Comparison of ENCODE assay signal across 1 cellular context in genomic region chr3:53478166-53478830, GRCh38.
A peak's percentile ranks its signal among the peaks of the same experiment; 100 is the strongest.
TF ChIP-seq lines count a peak whose summit lies in the region.

No MANE protein-coding gene starts in this region.

TF ChIP-seq in HepG2, 621 proteins besides CTCF, POLR2A, EP300 and RAD21 (continued from another document and continues in another):
- peak; percentile 57; the same call in 1 of the 2 replicates for TF ChIP-seq SPEN (CRISPR knock-in tag; IDR thresholded peaks at IDR 0.05; ENCODE audit: low read depth)
- peak; percentile 81; the same call in 1 of the 2 replicates for TF ChIP-seq TBX3 (IDR thresholded peaks at IDR 0.05; ENCODE audit: borderline replicate concordance)
- TF ChIP-seq GATAD2A (CRISPR knock-in tag; IDR thresholded peaks at IDR 0.05): peak; percentile 92
- TF ChIP-seq ATF5 (CRISPR knock-in tag; IDR thresholded peaks at IDR 0.05; ENCODE audit: low read depth): no peak
- TF ChIP-seq ZNF546 (CRISPR knock-in tag; conservative IDR thresholded peaks at IDR 0.05): no peak
- no peak for TF ChIP-seq PAWR (CRISPR knock-in tag; IDR thresholded peaks at IDR 0.05; ENCODE audit: borderline replicate concordance)
- TF ChIP-seq ZBTB25 (CRISPR knock-in tag; IDR thresholded peaks at IDR 0.05): peak; percentile 93
- TF ChIP-seq HNRNPH1 (optimal IDR thresholded peaks at IDR 0.05; ENCODE audit: low read depth, low read length): no peak
- no peak for TF ChIP-seq MTF1 (CRISPR knock-in tag; IDR thresholded peaks at IDR 0.05)
- TF ChIP-seq ZNF263 (CRISPR knock-in tag; IDR thresholded peaks at IDR 0.05): no peak; the same call in 1 of the 2 replicates
- peak; percentile 7 for TF ChIP-seq ZNF644 (CRISPR knock-in tag; IDR thresholded peaks at IDR 0.05; ENCODE audit: low read depth)
- no peak for TF ChIP-seq ZNF615 (CRISPR knock-in tag; IDR thresholded peaks at IDR 0.05; ENCODE audit: borderline replicate concordance)
- TF ChIP-seq, protein P1, sequence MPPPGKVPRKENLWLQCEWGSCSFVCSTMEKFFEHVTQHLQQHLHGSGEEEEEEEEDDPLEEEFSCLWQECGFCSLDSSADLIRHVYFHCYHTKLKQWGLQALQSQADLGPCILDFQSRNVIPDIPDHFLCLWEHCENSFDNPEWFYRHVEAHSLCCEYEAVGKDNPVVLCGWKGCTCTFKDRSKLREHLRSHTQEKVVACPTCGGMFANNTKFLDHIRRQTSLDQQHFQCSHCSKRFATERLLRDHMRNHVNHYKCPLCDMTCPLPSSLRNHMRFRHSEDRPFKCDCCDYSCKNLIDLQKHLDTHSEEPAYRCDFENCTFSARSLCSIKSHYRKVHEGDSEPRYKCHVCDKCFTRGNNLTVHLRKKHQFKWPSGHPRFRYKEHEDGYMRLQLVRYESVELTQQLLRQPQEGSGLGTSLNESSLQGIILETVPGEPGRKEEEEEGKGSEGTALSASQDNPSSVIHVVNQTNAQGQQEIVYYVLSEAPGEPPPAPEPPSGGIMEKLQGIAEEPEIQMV (CRISPR knock-in tag; IDR thresholded peaks at IDR 0.05; ENCODE audit: low read depth): 0 out of 2 replicates have a peak, but pooled peaks have one; percentile 53
- TF ChIP-seq PCBP2 (optimal IDR thresholded peaks at IDR 0.05; ENCODE audit: low read depth, low read length, poor library complexity, severe bottlenecking): no peak
- TF ChIP-seq DPF2 (CRISPR knock-in tag; IDR thresholded peaks at IDR 0.05; ENCODE audit: borderline replicate concordance, low read depth): peak; percentile 80
- TF ChIP-seq, protein P2, sequence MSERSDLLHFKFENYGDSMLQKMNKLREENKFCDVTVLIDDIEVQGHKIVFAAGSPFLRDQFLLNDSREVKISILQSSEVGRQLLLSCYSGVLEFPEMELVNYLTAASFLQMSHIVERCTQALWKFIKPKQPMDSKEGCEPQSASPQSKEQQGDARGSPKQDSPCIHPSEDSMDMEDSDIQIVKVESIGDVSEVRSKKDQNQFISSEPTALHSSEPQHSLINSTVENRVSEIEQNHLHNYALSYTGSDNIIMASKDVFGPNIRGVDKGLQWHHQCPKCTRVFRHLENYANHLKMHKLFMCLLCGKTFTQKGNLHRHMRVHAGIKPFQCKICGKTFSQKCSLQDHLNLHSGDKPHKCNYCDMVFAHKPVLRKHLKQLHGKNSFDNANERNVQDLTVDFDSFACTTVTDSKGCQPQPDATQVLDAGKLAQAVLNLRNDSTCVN (CRISPR knock-in tag; IDR thresholded peaks at IDR 0.05; ENCODE audit: borderline replicate concordance): peak; percentile 44; the same call in 1 of the 2 replicates
- no peak for TF ChIP-seq PHB2 (IDR thresholded peaks at IDR 0.05; ENCODE audit: partially characterized antibody)
- no peak for TF ChIP-seq ZNF441 (CRISPR knock-in tag; IDR thresholded peaks at IDR 0.05; ENCODE audit: borderline replicate concordance)
- no peak for TF ChIP-seq MED13 (CRISPR knock-in tag; IDR thresholded peaks at IDR 0.05)
- no peak for TF ChIP-seq THYN1 (CRISPR knock-in tag; IDR thresholded peaks at IDR 0.05; ENCODE audit: borderline replicate concordance, low read depth)
- TF ChIP-seq ZNF780A (CRISPR knock-in tag; IDR thresholded peaks at IDR 0.05): no peak
- TF ChIP-seq ZNF354B (CRISPR knock-in tag; IDR thresholded peaks at IDR 0.05): no peak
- peak; percentile 45; the same call in 1 of the 2 replicates for TF ChIP-seq ZMYM3 (CRISPR knock-in tag; IDR thresholded peaks at IDR 0.05)
- TF ChIP-seq ETV6 (CRISPR knock-in tag; conservative IDR thresholded peaks at IDR 0.05): no peak
- peak in 1 of 2 experiments; percentile 92; a peak in 2 of 4 replicates for TF ChIP-seq KLF16 (CRISPR knock-in tag; IDR thresholded peaks at IDR 0.05)
- TF ChIP-seq HMGXB3 (CRISPR knock-in tag; IDR thresholded peaks at IDR 0.05; ENCODE audit: borderline replicate concordance): peak; percentile 77; the same call in 1 of the 2 replicates
- no peak for TF ChIP-seq SRSF1 (optimal IDR thresholded peaks at IDR 0.05; ENCODE audit: low read depth, low read length)
- TF ChIP-seq, protein P3, sequence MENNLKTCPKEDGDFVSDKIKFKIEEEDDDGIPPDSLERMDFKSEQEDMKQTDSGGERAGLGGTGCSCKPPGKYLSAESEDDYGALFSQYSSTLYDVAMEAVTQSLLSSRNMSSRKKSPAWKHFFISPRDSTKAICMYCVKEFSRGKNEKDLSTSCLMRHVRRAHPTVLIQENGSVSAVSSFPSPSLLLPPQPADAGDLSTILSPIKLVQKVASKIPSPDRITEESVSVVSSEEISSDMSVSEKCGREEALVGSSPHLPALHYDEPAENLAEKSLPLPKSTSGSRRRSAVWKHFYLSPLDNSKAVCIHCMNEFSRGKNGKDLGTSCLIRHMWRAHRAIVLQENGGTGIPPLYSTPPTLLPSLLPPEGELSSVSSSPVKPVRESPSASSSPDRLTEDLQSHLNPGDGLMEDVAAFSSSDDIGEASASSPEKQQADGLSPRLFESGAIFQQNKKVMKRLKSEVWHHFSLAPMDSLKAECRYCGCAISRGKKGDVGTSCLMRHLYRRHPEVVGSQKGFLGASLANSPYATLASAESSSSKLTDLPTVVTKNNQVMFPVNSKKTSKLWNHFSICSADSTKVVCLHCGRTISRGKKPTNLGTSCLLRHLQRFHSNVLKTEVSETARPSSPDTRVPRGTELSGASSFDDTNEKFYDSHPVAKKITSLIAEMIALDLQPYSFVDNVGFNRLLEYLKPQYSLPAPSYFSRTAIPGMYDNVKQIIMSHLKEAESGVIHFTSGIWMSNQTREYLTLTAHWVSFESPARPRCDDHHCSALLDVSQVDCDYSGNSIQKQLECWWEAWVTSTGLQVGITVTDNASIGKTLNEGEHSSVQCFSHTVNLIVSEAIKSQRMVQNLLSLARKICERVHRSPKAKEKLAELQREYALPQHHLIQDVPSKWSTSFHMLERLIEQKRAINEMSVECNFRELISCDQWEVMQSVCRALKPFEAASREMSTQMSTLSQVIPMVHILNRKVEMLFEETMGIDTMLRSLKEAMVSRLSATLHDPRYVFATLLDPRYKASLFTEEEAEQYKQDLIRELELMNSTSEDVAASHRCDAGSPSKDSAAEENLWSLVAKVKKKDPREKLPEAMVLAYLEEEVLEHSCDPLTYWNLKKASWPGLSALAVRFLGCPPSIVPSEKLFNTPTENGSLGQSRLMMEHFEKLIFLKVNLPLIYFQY (CRISPR knock-in tag; IDR thresholded peaks at IDR 0.05; ENCODE audit: borderline replicate concordance): no peak
- no peak for TF ChIP-seq KLF13 (CRISPR knock-in tag; IDR thresholded peaks at IDR 0.05)
- TF ChIP-seq THAP7 (CRISPR knock-in tag; IDR thresholded peaks at IDR 0.05): no peak
- TF ChIP-seq SOX6 (IDR thresholded peaks at IDR 0.05): no peak
- peak; percentile 96 for TF ChIP-seq SOX6 (CRISPR knock-in tag; IDR thresholded peaks at IDR 0.05)
- TF ChIP-seq, protein P4, sequence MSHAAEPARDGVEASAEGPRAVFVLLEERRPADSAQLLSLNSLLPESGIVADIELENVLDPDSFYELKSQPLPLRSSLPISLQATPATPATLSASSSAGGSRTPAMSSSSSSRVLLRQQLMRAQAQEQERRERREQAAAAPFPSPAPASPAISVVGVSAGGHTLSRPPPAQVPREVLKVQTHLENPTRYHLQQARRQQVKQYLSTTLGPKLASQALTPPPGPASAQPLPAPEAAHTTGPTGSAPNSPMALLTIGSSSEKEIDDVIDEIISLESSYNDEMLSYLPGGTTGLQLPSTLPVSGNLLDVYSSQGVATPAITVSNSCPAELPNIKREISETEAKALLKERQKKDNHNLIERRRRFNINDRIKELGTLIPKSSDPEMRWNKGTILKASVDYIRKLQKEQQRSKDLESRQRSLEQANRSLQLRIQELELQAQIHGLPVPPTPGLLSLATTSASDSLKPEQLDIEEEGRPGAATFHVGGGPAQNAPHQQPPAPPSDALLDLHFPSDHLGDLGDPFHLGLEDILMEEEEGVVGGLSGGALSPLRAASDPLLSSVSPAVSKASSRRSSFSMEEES (CRISPR knock-in tag; IDR thresholded peaks at IDR 0.05): peak; percentile 84
- TF ChIP-seq ZNF503 (CRISPR knock-in tag; IDR thresholded peaks at IDR 0.05): peak; percentile 96
- TF ChIP-seq CBX2 (IDR thresholded peaks at IDR 0.05; ENCODE audit: low read depth, low read length): no peak
- TF ChIP-seq CBX2 (CRISPR knock-in tag; IDR thresholded peaks at IDR 0.05; ENCODE audit: low read depth): no peak
- peak; percentile 97 for TF ChIP-seq PITX1 (CRISPR knock-in tag; IDR thresholded peaks at IDR 0.05)
- peak; percentile 76; the same call in 1 of the 2 replicates for TF ChIP-seq STAT5B (CRISPR knock-in tag; IDR thresholded peaks at IDR 0.05)
- no peak for TF ChIP-seq NCOA5 (CRISPR knock-in tag; IDR thresholded peaks at IDR 0.05)
- no peak for TF ChIP-seq PLSCR1 (CRISPR knock-in tag; IDR thresholded peaks at IDR 0.05; ENCODE audit: borderline replicate concordance)
- TF ChIP-seq MZF1 (CRISPR knock-in tag; IDR thresholded peaks at IDR 0.05; ENCODE audit: borderline replicate concordance): no peak
- TF ChIP-seq ZNF513 (CRISPR knock-in tag; conservative IDR thresholded peaks at IDR 0.05): no peak
- no peak for TF ChIP-seq ZSCAN25 (CRISPR knock-in tag; IDR thresholded peaks at IDR 0.05)
- peak; percentile 62; the same call in 1 of the 2 replicates for TF ChIP-seq ELF3 (CRISPR knock-in tag; IDR thresholded peaks at IDR 0.05)
